ENCODE assay signal across 8 cellular contexts in the genomic region with DNA sequence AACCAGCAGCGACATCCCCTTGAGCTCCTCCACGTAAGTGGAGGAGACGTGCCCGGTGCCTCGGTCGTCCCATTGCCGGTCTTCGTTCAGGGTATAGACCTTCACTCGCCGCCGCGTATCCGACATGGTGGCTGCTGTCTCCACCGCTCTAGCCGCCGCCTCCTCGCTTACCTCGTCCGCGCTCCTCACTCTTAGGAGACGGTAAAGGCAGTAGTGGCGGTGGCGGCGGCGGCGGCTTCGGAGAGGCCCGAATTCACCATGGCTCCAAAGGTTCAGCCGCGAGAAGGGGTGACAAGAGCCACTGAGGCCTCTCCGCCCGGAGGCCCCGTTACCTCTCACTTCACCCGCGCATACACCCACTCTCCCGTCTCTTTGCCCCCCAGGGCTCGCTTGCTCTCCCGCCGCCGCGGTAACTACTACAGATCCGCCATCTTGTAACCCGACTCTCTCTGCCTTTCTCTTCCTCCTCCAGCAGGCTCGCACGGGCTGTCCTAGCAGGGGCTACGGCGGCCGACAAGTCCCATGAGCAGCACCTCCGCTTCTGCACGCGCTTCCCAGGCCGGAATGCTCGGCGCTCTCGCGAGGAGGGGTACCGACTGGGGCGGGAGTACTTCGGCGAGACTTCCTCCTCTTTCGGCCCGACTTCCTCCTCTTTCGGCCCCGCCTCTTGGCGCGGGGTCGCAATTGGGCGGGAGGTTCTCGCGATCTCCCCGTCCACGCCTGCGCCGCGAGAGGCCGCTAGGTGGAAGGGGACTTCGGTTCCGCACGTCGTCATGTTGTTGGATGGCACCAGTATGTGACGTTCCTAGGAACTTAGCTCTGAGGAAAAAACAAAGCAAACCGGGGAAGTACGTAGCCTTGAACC. TPM values are rescaled to one million over a fixed set of nuclear protein-coding genes. Genes with fewer than 3 reads are reported as not detected.
DNase-seq lines count a peak whose midpoint lies in the region; ATAC-seq and TF ChIP-seq lines count a peak whose summit lies in the region.

A gene (minus strand): TSS at position 463 of the 865 bp plus-strand sequence. CDS start 337 bp downstream, at position 126.

- no peaks in the 10 kb centered on the region for H3K36me3 Mint-ChIP-seq in T-helper 17 cell (ENCODE audit: low read depth)

- no peak within 1 kb of the TSS for H3K27ac Mint-ChIP-seq in T-helper 17 cell

- H3K27me3 ChIP-seq in right cardiac atrium (ENCODE audit: control insufficient read depth, insufficient read depth) = no peaks in the 10 kb centered on the region
- no peaks in the 10 kb centered on the region for H3K27me3 ChIP-seq in vagina

- TF ChIP-seq POLR2A in GM15510 (IDR thresholded peaks at IDR 0.05; ENCODE audit: borderline replicate concordance, extremely low read depth, insufficient read length) = peak; percentile 76
- TF ChIP-seq POLR2A in vagina (IDR thresholded peaks at IDR 0.05) = peak; percentile 47 to 92

- peak within 1 kb of the TSS; percentile 88 for H3K4me3 ChIP-seq in right cardiac atrium (ENCODE audit: low read length)
- peak within 1 kb of the TSS; percentile 93 to 95 for H3K4me3 ChIP-seq in vagina

- peaks cover 40% of the 10 kb centered on the region for H3K4me1 Mint-ChIP-seq in T-helper 17 cell

- peaks cover 0 to 17% of the 10 kb centered on the region in 2 donors for H3K36me3 ChIP-seq in vagina

- under 1% methylated on average over 83 of the region's 83 CpGs for WGBS in right cardiac atrium

- peak within 1 kb of the TSS; percentile 96 for H3K27ac ChIP-seq in right cardiac atrium (ENCODE audit: low read length)
- peak within 1 kb of the TSS; percentile 92 for H3K27ac ChIP-seq in vagina

- intact Hi-C loops in right cardiac atrium (cut with DNase I) (no loop called here), vagina (cut with DNase I) (no loop called here)

- no peaks in the 10 kb centered on the region for H3K27me3 Mint-ChIP-seq in T-helper 17 cell

- TF ChIP-seq CTCF in vagina (IDR thresholded peaks at IDR 0.05) = peak in 1 of 3 experiments; percentile 79

- no peaks in the 10 kb centered on the region for H3K9me3 ChIP-seq in T-helper 17 cell (ENCODE audit: control insufficient read depth, low read length, poor library complexity, severe bottlenecking)
- no peaks in the 10 kb centered on the region for H3K9me3 ChIP-seq in right cardiac atrium (ENCODE audit: control insufficient read depth, low read length)
- no peaks in the 10 kb centered on the region for H3K9me3 ChIP-seq in vagina

- ATAC-seq in HG02885 (IDR thresholded peaks at IDR 0.05; ENCODE audit: poor library complexity, unreplicated experiment) = peak; percentile 82
- ATAC-seq in T-helper 17 cell = peak; percentile 85
- ATAC-seq in right cardiac atrium = peak; percentile 96 to 98

- peaks cover 8% of the 10 kb centered on the region for H3K4me1 ChIP-seq in right cardiac atrium (ENCODE audit: control insufficient read depth, insufficient read depth, low read length)
- H3K4me1 ChIP-seq in vagina = peaks cover 57% of the 10 kb centered on the region

- DNase-seq in NCI-H1694 (lab: John Stamatoyannopoulos, UW) = peak; percentile 99
- DNase-seq in T-helper 17 cell = peak; percentile 97 to 99 (median 98)
- DNase-seq in anterior cingulate cortex (lab: John Stamatoyannopoulos, UW) = peak; percentile 85 to 100 (median 99)
- DNase-seq in right cardiac atrium = peak; percentile 100
- peak; percentile 99 for DNase-seq in pulmonary artery endothelial cell (ENCODE audit: low read depth, low spot score)
- DNase-seq in vagina (ENCODE audit: extremely low spot score in 2 of 2) = peak; percentile 98 to 100

- no peak within 1 kb of the TSS for H3K4me3 Mint-ChIP-seq in T-helper 17 cell

RNA-seq across cellular contexts. Expression of the gene that starts here (rescaled TPM):
- total RNA-seq in T-helper 17 cell = 10 to 100 TPM; 77.1 to 78.2 TPM
- total RNA-seq in right cardiac atrium = 10 to 100 TPM; 24.9 to 34.1 (median 28.5) TPM
- 11.9 TPM for polyA plus RNA-seq in right cardiac atrium
- 46.6 and 65.8 TPM in 2 replicates for total RNA-seq in pulmonary artery endothelial cell
- total RNA-seq in vagina = 44.9 TPM

Comparison
In these comparisons a context has a peak if more than half of its experiments do, and no peak if none do; other contexts are left out.
1. Peak in every context shown above with its lines: DNase-seq, ATAC-seq, H3K4me3 ChIP-seq and H3K27ac ChIP-seq.